In genomic region chr21:16070207-16070651, GRCh38 we compare ENCODE assay signal across 11 cellular contexts.
DNase-seq lines count a peak whose midpoint lies in the region; ATAC-seq and TF ChIP-seq lines count a peak whose summit lies in the region.
"Had no signal": no experiment of that assay in that cellular context is flagged by ENCODE, and none has a peak within 500 bp of the region (broad histone marks: within the 10 kb centered on the region; RNA-seq: fewer than 3 reads in every experiment).

No MANE protein-coding gene starts in this region.

- H3K27me3 ChIP-seq in foreskin keratinocyte: no peaks in the 10 kb centered on the region
- no peaks in the 10 kb centered on the region for H3K27me3 ChIP-seq in subcutaneous abdominal adipose tissue (ENCODE audit: control insufficient read depth in 5 of 5, insufficient read depth in 4 of 5, low read length in 5 of 5)
- H3K27me3 ChIP-seq: neutrophil had no signal

- peak overlapping the region; percentile 89 for H3K27ac ChIP-seq in SK-N-MC
- no peak overlapping the region for H3K27ac ChIP-seq in foreskin keratinocyte
- H3K27ac ChIP-seq in subcutaneous abdominal adipose tissue (ENCODE audit: low read depth, low read length): no peak overlapping the region
- H3K27ac ChIP-seq: neutrophil had no signal

- DNase-seq in H4 (ENCODE audit: low spot score) (peak; percentile 18), SK-N-MC (ENCODE audit: low read depth, low spot score) (no peak), foreskin keratinocyte (no peak), HuH-7.5 (ENCODE audit: low spot score) (no peak)
- no peak for DNase-seq in stimulated activated naive CD8-positive, alpha-beta T cell treated with anti-CD3 and anti-CD28 coated beads, Interleukin-15, Interleukin-2, amounts not matched to agents 100 U/mL and 50 U/mL, for 24 hours
- DNase-seq: MV-4-11, SHP77 treated with DMSO at 0.1 percent for 48 hours had no signal

- no peaks in the 10 kb centered on the region for H3K4me1 ChIP-seq in foreskin keratinocyte
- H3K4me1 ChIP-seq in subcutaneous abdominal adipose tissue (ENCODE audit: control insufficient read depth in 5 of 5, insufficient read depth in 5 of 5, low read length in 5 of 5): peaks cover 0 to 16% (median 7%) of the 10 kb centered on the region in 5 donors

- H3K9me3 ChIP-seq in SK-N-MC (ENCODE audit: low read depth, low read length): no peaks in the 10 kb centered on the region
- H3K9me3 ChIP-seq in subcutaneous abdominal adipose tissue (ENCODE audit: control insufficient read depth in 5 of 5, low read length in 5 of 5): no peaks in the 10 kb centered on the region
- H3K9me3 ChIP-seq: neutrophil had no signal

- H3K36me3 ChIP-seq in SK-N-MC (ENCODE audit: insufficient read depth, low read length) (no peaks in the 10 kb centered on the region), subcutaneous abdominal adipose tissue (ENCODE audit: control insufficient read depth in 5 of 5, insufficient read depth in 5 of 5, low read length in 5 of 5) (no peaks in the 10 kb centered on the region)
- H3K36me3 ChIP-seq: neutrophil had no signal

- H3K4me3 ChIP-seq in SK-N-MC (peak overlapping the region; percentile 80), subcutaneous abdominal adipose tissue (ENCODE audit: low read depth in 1 of 5, low read length in 5 of 5) (peak overlapping the region; percentile 43 to 73 (median 52))

- TF ChIP-seq CTCF in foreskin keratinocyte (conservative IDR thresholded peaks at IDR 0.05): no peak

- H3K9ac ChIP-seq in SK-N-MC (ENCODE audit: insufficient read length) (peak overlapping the region; percentile 73), subcutaneous abdominal adipose tissue (ENCODE audit: low read length in 5 of 5) (no peak overlapping the region)

- ATAC-seq in foreskin keratinocyte (peak; percentile 26), HG03442 (IDR thresholded peaks at IDR 0.05; ENCODE audit: unreplicated experiment) (no peak), GM19023 (IDR thresholded peaks at IDR 0.05; ENCODE audit: unreplicated experiment) (no peak)
- ATAC-seq in stimulated activated naive CD8-positive, alpha-beta T cell treated with anti-CD3 and anti-CD28 coated beads, Interleukin-15, Interleukin-2, amounts not matched to agents 100 U/mL and 50 U/mL, for 24 hours: no peak
